ENCODE assay signal across 8 cellular contexts in the genomic region with DNA sequence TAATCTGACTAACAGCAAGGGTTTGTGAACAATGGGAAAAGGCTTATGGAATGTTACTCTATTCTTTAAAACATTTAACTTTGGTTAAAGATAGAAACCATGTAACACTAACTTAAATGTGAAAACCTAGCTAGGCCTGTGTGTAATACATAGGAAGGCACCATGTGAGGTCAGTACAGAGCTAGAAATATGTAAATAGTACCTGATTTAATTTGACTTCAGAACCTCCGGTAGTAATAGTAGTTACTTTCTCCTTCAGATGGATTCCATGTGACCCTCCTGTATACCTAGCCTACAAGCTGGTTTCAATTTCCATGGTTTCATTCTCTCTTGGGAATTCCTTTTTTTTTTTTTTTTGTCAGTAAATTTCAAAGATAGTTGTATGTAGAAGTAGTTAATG. TPM values are rescaled to one million over a fixed set of nuclear protein-coding genes. Genes with fewer than 3 reads are reported as not detected.
DNase-seq lines count a peak whose midpoint lies in the region; ATAC-seq and TF ChIP-seq lines count a peak whose summit lies in the region.

No MANE protein-coding gene starts in this region.

- no peak for TF ChIP-seq POLR2A in uterus (IDR thresholded peaks at IDR 0.05)

- H3K27me3 Mint-ChIP-seq in activated T-cell treated with anti-CD3 and anti-CD28 coated beads, Interleukin-2, amount 50 U/mL, for 72 hours (ENCODE audit: low read depth) = no peaks in the 10 kb centered on the region
- H3K27me3 Mint-ChIP-seq in GM23338 (ENCODE audit: insufficient read depth, low read depth, poor library complexity) = peaks cover 3% of the 10 kb centered on the region

- peak in 1 of 2 donors; percentile 6 for DNase-seq in activated T-cell treated with anti-CD3 and anti-CD28 coated beads, Interleukin-2, amount 50 U/mL, for 72 hours
- DNase-seq in activated T-cell treated with anti-CD3 and anti-CD28 coated beads, Interleukin-2, amount 50 U/mL, for 1 hour = no peak
- peak; percentile 73 for DNase-seq in GM23338 (ENCODE audit: low spot score)
- peak; percentile 65 for DNase-seq in KBM-7
- peak; percentile 63 for DNase-seq in RPMI7951 (ENCODE audit: low read depth)
- no peak for DNase-seq in dorsolateral prefrontal cortex
- DNase-seq in uterus = no peak

- in situ Hi-C loops in KBM-7 (cut with MboI; ENCODE audit: low pct_unique_long_range_greater_than_20kb, low sequenced_read_pairs) = no loop called here

- H3K9me2 ChIP-seq in GM23338 (ENCODE audit: insufficient read depth) = 0 out of 2 replicates have a peak, but pooled peaks cover 4% of the 10 kb centered on the region

- H3K27me3 ChIP-seq in GM23338 (ENCODE audit: insufficient read depth) (no peaks in the 10 kb centered on the region), dorsolateral prefrontal cortex (no peaks in the 10 kb centered on the region), uterus (no peaks in the 10 kb centered on the region)

- peak overlapping the region; percentile 97 to 98 for H3K4me3 Mint-ChIP-seq in activated T-cell treated with anti-CD3 and anti-CD28 coated beads, Interleukin-2, amount 50 U/mL, for 72 hours
- peak overlapping the region; percentile 95 for H3K4me3 Mint-ChIP-seq in GM23338

- H4K20me1 ChIP-seq in GM23338 (replicated peaks; ENCODE audit: insufficient read depth) = peaks cover 44% of the 10 kb centered on the region

- no peaks in the 10 kb centered on the region for H3K9me3 Mint-ChIP-seq in activated T-cell treated with anti-CD3 and anti-CD28 coated beads, Interleukin-2, amount 50 U/mL, for 72 hours
- peaks cover 17% of the 10 kb centered on the region for H3K9me3 Mint-ChIP-seq in GM23338

- H3K9me3 ChIP-seq in mesodermal cell (ENCODE audit: control insufficient read depth, low read length) = peaks cover 14% of the 10 kb centered on the region
- H3K9me3 ChIP-seq in uterus = no peaks in the 10 kb centered on the region

- no peak overlapping the region for H2AFZ ChIP-seq in GM23338

- no peaks in the 10 kb centered on the region for H3F3A ChIP-seq in GM23338 (replicated peaks; ENCODE audit: low read depth)

- peaks cover 49% of the 10 kb centered on the region for H3K4me1 Mint-ChIP-seq in activated T-cell treated with anti-CD3 and anti-CD28 coated beads, Interleukin-2, amount 50 U/mL, for 72 hours (ENCODE audit: low read depth)
- H3K4me1 Mint-ChIP-seq in GM23338 = peaks cover 5% of the 10 kb centered on the region; the same call in 2 of the 3 replicates

- H3K4me3 ChIP-seq in GM23338 = peak overlapping the region; percentile 86
- peak overlapping the region; percentile 58 to 99 (median 86) for H3K4me3 ChIP-seq in dorsolateral prefrontal cortex
- peak overlapping the region; percentile 98 for H3K4me3 ChIP-seq in mesodermal cell (ENCODE audit: extremely low read depth, insufficient read depth, low read length, poor library complexity, severe bottlenecking)
- H3K4me3 ChIP-seq in uterus = peak overlapping the region; percentile 71 to 84

- H3K4me1 ChIP-seq in GM23338 (ENCODE audit: insufficient read depth) (no peaks in the 10 kb centered on the region; the same call in 1 of the 2 replicates), mesodermal cell (ENCODE audit: control insufficient read depth, insufficient read depth, low read length, poor library complexity, severe bottlenecking) (no peaks in the 10 kb centered on the region), uterus (no peaks in the 10 kb centered on the region)

- peak overlapping the region; percentile 88 for H3K4me2 ChIP-seq in GM23338

- intact Hi-C loops in dorsolateral prefrontal cortex (cut with DNase I) = loop anchor here in 1 of 2 donors (5.0 kb wide), 1 partner anchor 92 kb away; no protein-coding TSS in a partner anchor
- intact Hi-C loops in uterus (cut with DNase I; ENCODE audit: low total_unique reads) = no loop called here

- H3K79me2 ChIP-seq in GM23338 (replicated peaks; ENCODE audit: insufficient read depth) = peaks cover 63% of the 10 kb centered on the region

- TF ChIP-seq CTCF in GM23338 (conservative IDR thresholded peaks at IDR 0.05; ENCODE audit: low read depth in 2 of 2) (peak; percentile 35 to 54), dorsolateral prefrontal cortex (IDR thresholded peaks at IDR 0.05 in 54 of 56, conservative IDR thresholded peaks at IDR 0.05 in 2 of 56; ENCODE audit: low read depth in 1 of 56, partially characterized antibody in 56 of 56) (peak in 42 of 56 donors; percentile 9 to 52 (median 28)), uterus (IDR thresholded peaks at IDR 0.05) (peak; percentile 13 to 46 (median 26))

- peak overlapping the region; percentile 96 for H3K27ac Mint-ChIP-seq in activated T-cell treated with anti-CD3 and anti-CD28 coated beads, Interleukin-2, amount 50 U/mL, for 72 hours
- peak overlapping the region; percentile 96 for H3K27ac Mint-ChIP-seq in GM23338

- peaks cover 8 to 24% of the 10 kb centered on the region in 2 donors for H3K36me3 Mint-ChIP-seq in activated T-cell treated with anti-CD3 and anti-CD28 coated beads, Interleukin-2, amount 50 U/mL, for 72 hours (ENCODE audit: insufficient read depth in 2 of 2)
- peaks cover 49% of the 10 kb centered on the region for H3K36me3 Mint-ChIP-seq in GM23338 (ENCODE audit: low read depth)

- no CpG with 5 or more reads among the region's 1 CpG for WGBS in mesodermal cell (ENCODE audit: insufficient coverage in 2 of 2), 2 experiments

- peak; percentile 55 to 58 for ATAC-seq in activated T-cell treated with anti-CD3 and anti-CD28 coated beads, Interleukin-2, amount 50 U/mL, for 72 hours (replicated peaks in 1 of 2)
- ATAC-seq in GM23338 = peak; percentile 19

- H3K27ac ChIP-seq in GM23338 (ENCODE audit: low read depth) (peak overlapping the region; percentile 100; the same call in 1 of the 2 replicates), dorsolateral prefrontal cortex (peak overlapping the region in 33 of 59 donors; percentile 29 to 97 (median 89)), mesodermal cell (ENCODE audit: low read depth, low read length, severe bottlenecking) (peak overlapping the region; percentile 97), uterus (peak overlapping the region; percentile 91 to 93)

- H3K36me3 ChIP-seq in GM23338 (ENCODE audit: insufficient read depth) (peaks cover 11% of the 10 kb centered on the region), mesodermal cell (ENCODE audit: control insufficient read depth, insufficient read depth, low read length) (peaks cover 29% of the 10 kb centered on the region), uterus (no peaks in the 10 kb centered on the region)

TF ChIP-seq in GM23338, 12 proteins besides CTCF, POLR2A, EP300 and RAD21 (continues in another document):
- TF ChIP-seq ZNF114 (CRISPR knock-in tag; IDR thresholded peaks at IDR 0.05) (no peak), CREB1 (CRISPR knock-in tag; IDR thresholded peaks at IDR 0.05; ENCODE audit: low read depth) (no peak), EZH2phosphoT487 (IDR thresholded peaks at IDR 0.05; ENCODE audit: unreplicated experiment) (no peak), NANOG (IDR thresholded peaks at IDR 0.05; ENCODE audit: borderline replicate concordance) (no peak), ZNF331 (CRISPR knock-in tag; IDR thresholded peaks at IDR 0.05; ENCODE audit: low read depth) (no peak), EZH2 (IDR thresholded peaks at IDR 0.05; ENCODE audit: low read depth, unreplicated experiment) (no peak), POLR2AphosphoS5 (IDR thresholded peaks at IDR 0.05; ENCODE audit: low read depth) (no peak), STAT1 (IDR thresholded peaks at IDR 0.05; ENCODE audit: unreplicated experiment) (no peak)
- TF ChIP-seq, protein P1, sequence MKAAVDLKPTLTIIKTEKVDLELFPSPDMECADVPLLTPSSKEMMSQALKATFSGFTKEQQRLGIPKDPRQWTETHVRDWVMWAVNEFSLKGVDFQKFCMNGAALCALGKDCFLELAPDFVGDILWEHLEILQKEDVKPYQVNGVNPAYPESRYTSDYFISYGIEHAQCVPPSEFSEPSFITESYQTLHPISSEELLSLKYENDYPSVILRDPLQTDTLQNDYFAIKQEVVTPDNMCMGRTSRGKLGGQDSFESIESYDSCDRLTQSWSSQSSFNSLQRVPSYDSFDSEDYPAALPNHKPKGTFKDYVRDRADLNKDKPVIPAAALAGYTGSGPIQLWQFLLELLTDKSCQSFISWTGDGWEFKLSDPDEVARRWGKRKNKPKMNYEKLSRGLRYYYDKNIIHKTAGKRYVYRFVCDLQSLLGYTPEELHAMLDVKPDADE (IDR thresholded peaks at IDR 0.05) = no peak

RNA-seq across cellular contexts. Expression of gene MTF2, which starts 1.3 kb away (rescaled TPM):
- 10 to 100 TPM; 45.6 to 51.7 TPM for total RNA-seq in activated T-cell treated with anti-CD3 and anti-CD28 coated beads, Interleukin-2, amount 50 U/mL, for 72 hours
- 77.2 and 82.1 TPM in 2 replicates for total RNA-seq in GM23338 (2014; rRNA removed; shearing (Covaris generic))
- polyA plus RNA-seq in GM23338 (2016; fragmentation: Nextera tagmentation; extraction: Ambion mirVana) = 105 and 133 TPM in 2 replicates
- total RNA-seq in RPMI7951 (2014; rRNA removed; shearing (Covaris generic)) = 19.5 and 24.5 TPM in 2 replicates
- total RNA-seq in dorsolateral prefrontal cortex (10 to 100 TPM; 21.2 to 53.7 (median 32.4) TPM), uterus (10 to 100 TPM; 29.1 to 70.9 (median 31.8) TPM)
- polyA plus RNA-seq in mesodermal cell (2013, experiment 1 of 2) = 46.1 TPM
- polyA plus RNA-seq in mesodermal cell (2013, experiment 2 of 2) = 51.7 TPM

Comparison
In these comparisons a context has a peak if more than half of its experiments do, and no peak if none do; other contexts are left out.
1. DNase-seq: peak in GM23338 (single experiment), KBM-7 (single experiment) and RPMI7951 (single experiment); none in activated T-cell treated with anti-CD3 and anti-CD28 coated beads, Interleukin-2, amount 50 U/mL, for 1 hour (single experiment), dorsolateral prefrontal cortex (0 of 10) and uterus (0 of 2).
2. Peak in every context shown above with its lines, with median percentiles within 50 percentile points of each other: H3K27ac ChIP-seq, H3K4me3 ChIP-seq and CTCF ChIP-seq.